ENCODE assay signal across 10 cellular contexts in genomic region chr12:105820407-105821140, GRCh38.
DNase-seq lines count a peak whose midpoint lies in the region; ATAC-seq, FAIRE-seq and TF ChIP-seq lines count a peak whose summit lies in the region.
"Had no signal": no experiment of that assay in that cellular context is flagged by ENCODE, and none has a peak within 500 bp of the region (broad histone marks: within the 10 kb centered on the region; RNA-seq: fewer than 3 reads in every experiment).

No MANE protein-coding gene starts in this region.

- no peaks in the 10 kb centered on the region for H3F3A ChIP-seq in GM23338 (replicated peaks; ENCODE audit: low read depth)

- H3K9me3 Mint-ChIP-seq in GM23338: no peaks in the 10 kb centered on the region; the same call in 1 of the 3 replicates

- H3K9ac ChIP-seq in Karpas-422 (ENCODE audit: low read length): no peak overlapping the region

- peak; percentile 14 for DNase-seq in GM23338 (ENCODE audit: low spot score)
- peak; percentile 77 for DNase-seq in astrocyte of the spinal cord (ENCODE audit: low read depth, low spot score)
- peak in 2 of 3 donors; percentile 29 to 51 for DNase-seq in right cardiac atrium
- peak; percentile 79 to 85 for DNase-seq in gastrocnemius medialis
- no peak for DNase-seq in RPMI8226
- no peak for DNase-seq in D721Med (ENCODE audit: insufficient read length, low spot score)
- DNase-seq in GM19239 (ENCODE audit: insufficient read length, low spot score): no peak
- DNase-seq in Karpas-422: no peak
- DNase-seq: NCI-H1092 treated with DMSO at 0.1 percent for 48 hours had no signal

- TF ChIP-seq POLR2A in gastrocnemius medialis (IDR thresholded peaks at IDR 0.05): no peak

- FAIRE-seq in D721Med (lab: Jason Lieb, UNC) (no peak), GM19239 (lab: Jason Lieb, UNC) (no peak)

- H3K79me2 ChIP-seq in GM23338 (replicated peaks; ENCODE audit: insufficient read depth): no peaks in the 10 kb centered on the region
- H3K79me2 ChIP-seq in Karpas-422 (ENCODE audit: low read length): no peaks in the 10 kb centered on the region

- no peak overlapping the region for H3K27ac Mint-ChIP-seq in GM23338

- H3K4me3 ChIP-seq in GM23338: no peak overlapping the region
- H3K4me3 ChIP-seq in astrocyte of the spinal cord (ENCODE audit: low read depth, low read length): no peak overlapping the region
- H3K4me3 ChIP-seq in right cardiac atrium (ENCODE audit: low read length): no peak overlapping the region
- H3K4me3 ChIP-seq in gastrocnemius medialis: no peak overlapping the region
- no peak overlapping the region for H3K4me3 ChIP-seq in Karpas-422 (ENCODE audit: low read length)
- H3K4me3 ChIP-seq: SJSA1 had no signal

- peaks cover 14% of the 10 kb centered on the region; the same call in 2 of the 3 replicates for H3K4me1 Mint-ChIP-seq in GM23338

- intact Hi-C loops in right cardiac atrium (cut with DNase I) (no loop called here), gastrocnemius medialis (cut with DNase I; ENCODE audit: low total_unique reads) (loop anchor here (1.0 to 5.0 kb wide), 2 partner anchors 102 to 317 kb away; partner anchors contain the start of gene NUAK1)

- H3K36me3 Mint-ChIP-seq in GM23338 (ENCODE audit: low read depth): no peaks in the 10 kb centered on the region

- no peaks in the 10 kb centered on the region for H4K20me1 ChIP-seq in GM23338 (replicated peaks; ENCODE audit: insufficient read depth)
- H4K20me1 ChIP-seq in Karpas-422 (ENCODE audit: insufficient read depth, low read depth, low read length): no peaks in the 10 kb centered on the region

- H3K9me2 ChIP-seq in GM23338 (ENCODE audit: insufficient read depth): peaks cover 6% of the 10 kb centered on the region; the same call in 1 of the 2 replicates
- H3K9me2 ChIP-seq in Karpas-422 (replicated peaks; ENCODE audit: insufficient read depth, low read length): no peaks in the 10 kb centered on the region

- H3K36me3 ChIP-seq in GM23338 (ENCODE audit: insufficient read depth): no peaks in the 10 kb centered on the region
- no peaks in the 10 kb centered on the region for H3K36me3 ChIP-seq in gastrocnemius medialis
- no peaks in the 10 kb centered on the region for H3K36me3 ChIP-seq in Karpas-422 (ENCODE audit: insufficient read depth, low read length)
- H3K36me3 ChIP-seq: SJSA1 had no signal

- TF ChIP-seq CTCF in GM23338 (conservative IDR thresholded peaks at IDR 0.05; ENCODE audit: low read depth in 2 of 2) (no peak), astrocyte of the spinal cord (IDR thresholded peaks at IDR 0.05; ENCODE audit: low read depth, low read length) (no peak), gastrocnemius medialis (IDR thresholded peaks at IDR 0.05 in 4 of 5, conservative IDR thresholded peaks at IDR 0.05 in 1 of 5) (no peak), D721Med (IDR thresholded peaks at IDR 0.05; ENCODE audit: insufficient read depth, missing control alignments) (no peak)

- in situ Hi-C loops in astrocyte of the spinal cord (cut with HindIII; ENCODE audit: low sequenced_read_pairs): no loop called here
- in situ Hi-C loops in gastrocnemius medialis (cut with MboI; ENCODE audit: low sequenced_read_pairs in 4 of 4): loop anchor here in 2 of 4 donors (25.0 kb wide), 1 partner anchor 317 kb away; the partner anchor contains the start of gene NUAK1 (in 2 of the 2)

- H2AFZ ChIP-seq in GM23338 (peak overlapping the region; percentile 24; the same call in 1 of the 2 replicates), Karpas-422 (ENCODE audit: low read length) (no peak overlapping the region)

- H3K4me2 ChIP-seq in GM23338: no peak overlapping the region
- H3K4me2 ChIP-seq in Karpas-422 (ENCODE audit: low read depth, low read length, poor library complexity, severe bottlenecking): no peak overlapping the region

- 30% methylated on average over 5 of the region's 5 CpGs for WGBS in right cardiac atrium

- H3K4me3 Mint-ChIP-seq in GM23338: no peak overlapping the region

- H3K27me3 Mint-ChIP-seq in GM23338 (ENCODE audit: insufficient read depth, low read depth, poor library complexity): no peaks in the 10 kb centered on the region

- no peak; the same call in 2 of the 3 replicates for ATAC-seq in GM23338
- ATAC-seq in right cardiac atrium: peak; percentile 81 to 86
- peak; percentile 96 to 99 for ATAC-seq in gastrocnemius medialis

- H3K9me3 ChIP-seq in right cardiac atrium (ENCODE audit: control insufficient read depth, low read length) (no peaks in the 10 kb centered on the region), gastrocnemius medialis (no peaks in the 10 kb centered on the region), Karpas-422 (ENCODE audit: low read length) (no peaks in the 10 kb centered on the region)
- H3K9me3 ChIP-seq: SJSA1 had no signal

- no peak overlapping the region for H3K27ac ChIP-seq in GM23338 (ENCODE audit: low read depth)
- peak overlapping the region; percentile 83 for H3K27ac ChIP-seq in right cardiac atrium (ENCODE audit: low read length)
- H3K27ac ChIP-seq in gastrocnemius medialis: peak overlapping the region; percentile 76 to 85 (median 78)
- H3K27ac ChIP-seq in Karpas-422 (ENCODE audit: low read length): no peak overlapping the region
- H3K27ac ChIP-seq: SJSA1 had no signal

- no peaks in the 10 kb centered on the region for H3K27me3 ChIP-seq in GM23338 (ENCODE audit: insufficient read depth)
- H3K27me3 ChIP-seq in right cardiac atrium (ENCODE audit: control insufficient read depth, insufficient read depth): no peaks in the 10 kb centered on the region
- no peaks in the 10 kb centered on the region for H3K27me3 ChIP-seq in gastrocnemius medialis
- no peaks in the 10 kb centered on the region for H3K27me3 ChIP-seq in Karpas-422 (ENCODE audit: low read length)
- H3K27me3 ChIP-seq: SJSA1 had no signal

- H3K4me1 ChIP-seq in GM23338 (ENCODE audit: insufficient read depth) (peaks cover 10% of the 10 kb centered on the region), right cardiac atrium (ENCODE audit: control insufficient read depth, insufficient read depth, low read length) (peaks cover 16% of the 10 kb centered on the region), gastrocnemius medialis (peaks cover 23 to 28% of the 10 kb centered on the region in 2 donors), Karpas-422 (ENCODE audit: low read length) (no peaks in the 10 kb centered on the region)

TF ChIP-seq in GM23338, 12 proteins besides CTCF, POLR2A, EP300 and RAD21 (continues in another document):
- TF ChIP-seq NANOG (IDR thresholded peaks at IDR 0.05; ENCODE audit: borderline replicate concordance) (no peak), STAT1 (IDR thresholded peaks at IDR 0.05; ENCODE audit: unreplicated experiment) (no peak), ETS1 (IDR thresholded peaks at IDR 0.05) (no peak), JUNB (IDR thresholded peaks at IDR 0.05; ENCODE audit: unreplicated experiment) (no peak), EZH2phosphoT487 (IDR thresholded peaks at IDR 0.05; ENCODE audit: unreplicated experiment) (no peak)

Comparison
In these comparisons a context has a peak if more than half of its experiments do, and no peak if none do; other contexts are left out.
1. DNase-seq: peak in GM23338 (single experiment), astrocyte of the spinal cord (single experiment), right cardiac atrium (2 of 3) and gastrocnemius medialis (2 of 2); none in RPMI8226 (single experiment), D721Med (single experiment), GM19239 (single experiment) and Karpas-422 (single experiment).
2. H3K27ac ChIP-seq: peak in right cardiac atrium (single experiment) and gastrocnemius medialis (4 of 4); none in GM23338 (single experiment) and Karpas-422 (single experiment).